Comparison of ENCODE assay signal across 22 cellular contexts in the genomic region with DNA sequence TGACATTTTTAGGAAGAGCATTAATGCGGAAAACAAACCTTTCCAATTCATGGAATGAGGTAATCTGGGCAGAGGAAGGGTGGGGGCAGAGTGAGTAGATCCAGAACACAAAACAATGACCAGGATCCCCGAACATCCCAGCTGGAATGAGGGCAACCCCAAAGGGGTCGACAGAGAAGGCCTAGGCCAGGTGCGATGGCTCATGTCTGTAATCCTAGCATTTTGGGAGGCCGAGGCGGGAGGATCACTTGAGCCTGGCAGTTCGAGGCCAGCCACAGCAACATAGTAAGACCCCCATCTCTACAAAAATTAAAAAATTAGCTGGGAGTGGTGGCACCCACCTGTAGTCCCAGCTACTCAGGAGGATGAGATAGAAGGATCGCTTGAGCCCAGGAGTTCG.
"Had no signal": no experiment of that assay in that cellular context is flagged by ENCODE, and none has a peak within 500 bp of the region (broad histone marks: within the 10 kb centered on the region; RNA-seq: fewer than 3 reads in every experiment).

No MANE protein-coding gene starts in this region.

- ATAC-seq: activated CD4-positive, alpha-beta T cell treated with anti-CD3 and anti-CD28 coated beads for 36 hours; activated T-helper 17 cell treated with anti-CD3 and anti-CD28 coated beads, Interleukin-2, amount 50 U/mL, for 72 hours; PC-3; T-helper 17 cell had no signal

- H3K36me3 ChIP-seq: adrenal gland had no signal

- H3K9me3 Mint-ChIP-seq: activated CD4-positive, alpha-beta memory T cell treated with anti-CD3 and anti-CD28 coated beads, Interleukin-2, amount 10 ng/mL, durations not matched to agents 7 days and 5 days; activated naive CD8-positive, alpha-beta T cell treated with anti-CD3 and anti-CD28 coated beads, Interleukin-2, amount 10 ng/mL, durations not matched to agents 7 days and 5 days; activated T-helper 17 cell treated with anti-CD3 and anti-CD28 coated beads, Interleukin-2, amount 50 U/mL, for 72 hours had no signal

- H3K9me3 ChIP-seq: adrenal gland had no signal

- H3K4me1 Mint-ChIP-seq: activated CD4-positive, alpha-beta memory T cell treated with anti-CD3 and anti-CD28 coated beads, Interleukin-2, amount 10 ng/mL, durations not matched to agents 7 days and 5 days; activated CD4-positive, alpha-beta T cell treated with anti-CD3 and anti-CD28 coated beads for 36 hours; activated naive CD8-positive, alpha-beta T cell treated with anti-CD3 and anti-CD28 coated beads, Interleukin-2, amount 10 ng/mL, durations not matched to agents 7 days and 5 days; activated T-helper 17 cell treated with anti-CD3 and anti-CD28 coated beads, Interleukin-2, amount 50 U/mL, for 72 hours; T-helper 17 cell had no signal

- H3K27ac Mint-ChIP-seq: activated CD4-positive, alpha-beta memory T cell treated with anti-CD3 and anti-CD28 coated beads, Interleukin-2, amount 10 ng/mL, durations not matched to agents 7 days and 5 days; activated CD4-positive, alpha-beta T cell treated with anti-CD3 and anti-CD28 coated beads for 36 hours; activated naive CD8-positive, alpha-beta T cell treated with anti-CD3 and anti-CD28 coated beads, Interleukin-2, amount 10 ng/mL, durations not matched to agents 7 days and 5 days; activated T-helper 17 cell treated with anti-CD3 and anti-CD28 coated beads, Interleukin-2, amount 50 U/mL, for 72 hours; T-helper 17 cell had no signal

- H3K4me3 ChIP-seq: adrenal gland had no signal

- H3K27ac ChIP-seq: adrenal gland had no signal

- FAIRE-seq: RCC 7860, TTC549 had no signal

- DNase-seq: activated CD4-positive, alpha-beta memory T cell treated with anti-CD3 and anti-CD28 coated beads, Interleukin-2, amount 10 ng/mL, durations not matched to agents 7 days and 5 days; activated CD4-positive, alpha-beta T cell treated with anti-CD3 and anti-CD28 coated beads for 36 hours; activated CD4-positive, alpha-beta T cell treated with anti-CD3 and anti-CD28 coated beads, Interleukin-2, amount 50 U/mL, for 1 hour; activated naive CD4-positive, alpha-beta T cell treated with anti-CD3 and anti-CD28 coated beads, Interleukin-2, amount 50 U/mL, for 16 hours; activated naive CD8-positive, alpha-beta T cell treated with anti-CD3 and anti-CD28 coated beads, Interleukin-2, amount 10 ng/mL, durations not matched to agents 7 days and 5 days; activated T-cell treated with anti-CD3 and anti-CD28 coated beads for 4 hours; activated T-cell treated with anti-CD3 and anti-CD28 coated beads, Interleukin-2, amount 50 U/mL, for 48 hours; adrenal gland; anterior cingulate cortex; Kasumi-1; KBM-7; NCI-H1048; NCI-H146; NCI-H187 treated with DMSO at 0.1 percent for 48 hours; NCI-H2081 treated with DMSO at 0.1 percent for 48 hours; PC-3; SIG-M5; T-helper 17 cell; T-helper 9 cell had no signal

- H3K4me3 Mint-ChIP-seq: activated CD4-positive, alpha-beta memory T cell treated with anti-CD3 and anti-CD28 coated beads, Interleukin-2, amount 10 ng/mL, durations not matched to agents 7 days and 5 days; activated CD4-positive, alpha-beta T cell treated with anti-CD3 and anti-CD28 coated beads for 36 hours; activated naive CD8-positive, alpha-beta T cell treated with anti-CD3 and anti-CD28 coated beads, Interleukin-2, amount 10 ng/mL, durations not matched to agents 7 days and 5 days; activated T-helper 17 cell treated with anti-CD3 and anti-CD28 coated beads, Interleukin-2, amount 50 U/mL, for 72 hours; T-helper 17 cell had no signal

- H3K36me3 Mint-ChIP-seq: activated naive CD8-positive, alpha-beta T cell treated with anti-CD3 and anti-CD28 coated beads, Interleukin-2, amount 10 ng/mL, durations not matched to agents 7 days and 5 days had no signal

- H3K27me3 ChIP-seq: adrenal gland had no signal

- H3K27me3 Mint-ChIP-seq: activated CD4-positive, alpha-beta memory T cell treated with anti-CD3 and anti-CD28 coated beads, Interleukin-2, amount 10 ng/mL, durations not matched to agents 7 days and 5 days; activated CD4-positive, alpha-beta T cell treated with anti-CD3 and anti-CD28 coated beads for 36 hours had no signal
